In genomic region chr18:9130195-9130594, GRCh38 we compare ENCODE assay signal across 17 cellular contexts. TPM values are rescaled to one million over a fixed set of nuclear protein-coding genes. Genes with fewer than 3 reads are reported as not detected.
DNase-seq lines count a peak whose midpoint lies in the region; ATAC-seq and TF ChIP-seq lines count a peak whose summit lies in the region.
"Had no signal": no experiment of that assay in that cellular context is flagged by ENCODE, and none has a peak within 500 bp of the region (broad histone marks: within the 10 kb centered on the region; RNA-seq: fewer than 3 reads in every experiment).

No MANE protein-coding gene starts in this region.

- peaks cover 66% of the 10 kb centered on the region for H3K36me3 Mint-ChIP-seq in activated CD8-positive, alpha-beta T cell treated with anti-CD3 and anti-CD28 coated beads for 36 hours (ENCODE audit: low read depth)
- peaks cover 63% of the 10 kb centered on the region for H3K36me3 Mint-ChIP-seq in activated CD8-positive, alpha-beta T cell treated with anti-CD3 and anti-CD28 coated beads, Interleukin-2, amount 10 ng/mL, durations not matched to agents 7 days and 5 days (ENCODE audit: low read depth)
- H3K36me3 Mint-ChIP-seq in CD8-positive, alpha-beta T cell, result peaks cover 82% of the 10 kb centered on the region
- H3K36me3 Mint-ChIP-seq in brain, result peaks cover 75% of the 10 kb centered on the region

- DNase-seq in activated CD8-positive, alpha-beta T cell treated with anti-CD3 and anti-CD28 coated beads for 36 hours, result no peak
- no peak for DNase-seq in activated CD8-positive, alpha-beta T cell treated with anti-CD3 and anti-CD28 coated beads, Interleukin-2, amount 10 ng/mL, durations not matched to agents 7 days and 5 days
- DNase-seq in CD8-positive, alpha-beta T cell, result no peak
- no peak for DNase-seq in prostate gland (ENCODE audit: low spot score)
- DNase-seq in left lung, result no peak
- no peak for DNase-seq in AG08396 (ENCODE audit: low spot score)
- DNase-seq: 8988T, DMS53, MG63, NCI-H1092 treated with DMSO at 0.1 percent for 48 hours, NCI-H2081 treated with DMSO at 0.1 percent for 48 hours, NCI-H510A treated with DMSO at 0.1 percent for 48 hours, NCI-H82 had no signal

- ATAC-seq in activated CD8-positive, alpha-beta T cell treated with anti-CD3 and anti-CD28 coated beads for 36 hours, result no peak
- no peak for ATAC-seq in activated CD8-positive, alpha-beta T cell treated with anti-CD3 and anti-CD28 coated beads, Interleukin-2, amount 10 ng/mL, durations not matched to agents 7 days and 5 days
- ATAC-seq in CD8-positive, alpha-beta T cell, result no peak
- no peak for ATAC-seq in left lung
- ATAC-seq: HepG2 had no signal

- intact Hi-C loops in activated CD8-positive, alpha-beta T cell treated with anti-CD3 and anti-CD28 coated beads for 36 hours (cut with micrococcal nuclease), result no loop called here
- intact Hi-C loops in CD8-positive, alpha-beta T cell (cut with DNase I, micrococcal nuclease), result loop anchor here in 1 of 2 experiments (10.0 kb wide), 1 partner anchor 485 kb away; the partner anchor contains the start of gene PPP4R1
- intact Hi-C loops in prostate gland (cut with DNase I) (loop anchor here (10.0 kb wide), 2 partner anchors 205 to 425 kb away; partner anchors contain the start of genes MTCL1 and TWSG1), left lung (cut with DNase I) (no loop called here)

- CTCF ChIA-PET in activated CD8-positive, alpha-beta T cell treated with anti-CD3 and anti-CD28 coated beads for 36 hours (lab: Charles Lee), result interaction anchor here (1.4 kb wide), 1 partner anchor 18 kb away, joined by 3 read pairs; no protein-coding TSS in a partner anchor
- CTCF ChIA-PET in activated CD8-positive, alpha-beta T cell treated with anti-CD3 and anti-CD28 coated beads, Interleukin-2, amount 10 ng/mL, durations not matched to agents 7 days and 5 days (lab: Charles Lee), result no interaction called here
- CTCF ChIA-PET in CD8-positive, alpha-beta T cell (lab: Charles Lee), result no interaction called here

- TF ChIP-seq CTCF in activated CD8-positive, alpha-beta T cell treated with anti-CD3 and anti-CD28 coated beads for 36 hours (IDR thresholded peaks at IDR 0.05), result no peak
- TF ChIP-seq CTCF in CD8-positive, alpha-beta T cell (IDR thresholded peaks at IDR 0.05), result no peak
- TF ChIP-seq CTCF in brain (conservative IDR thresholded peaks at IDR 0.05) (no peak), prostate gland (IDR thresholded peaks at IDR 0.05) (no peak), left lung (IDR thresholded peaks at IDR 0.05) (no peak)

- H3K9ac ChIP-seq in skeletal muscle tissue (ENCODE audit: low read depth in 1 of 3, low read length in 3 of 3), result peak overlapping the region in 1 of 3 donors; percentile 37
- H3K9ac ChIP-seq: BLaER1 treated with 17β-estradiol and CSF1 and Interleukin-3, amounts not matched to agents 10 nM and 100 nM had no signal

- peak overlapping the region; percentile 47 for H3K27ac Mint-ChIP-seq in activated CD8-positive, alpha-beta T cell treated with anti-CD3 and anti-CD28 coated beads for 36 hours
- no peak overlapping the region for H3K27ac Mint-ChIP-seq in activated CD8-positive, alpha-beta T cell treated with anti-CD3 and anti-CD28 coated beads, Interleukin-2, amount 10 ng/mL, durations not matched to agents 7 days and 5 days
- H3K27ac Mint-ChIP-seq in CD8-positive, alpha-beta T cell, result peak overlapping the region; percentile 65
- peak overlapping the region in 3 of 5 experiments; percentile 6 to 13 (median 12) for H3K27ac Mint-ChIP-seq in brain

- no peaks in the 10 kb centered on the region for H3K9me3 Mint-ChIP-seq in activated CD8-positive, alpha-beta T cell treated with anti-CD3 and anti-CD28 coated beads for 36 hours
- H3K9me3 Mint-ChIP-seq in activated CD8-positive, alpha-beta T cell treated with anti-CD3 and anti-CD28 coated beads, Interleukin-2, amount 10 ng/mL, durations not matched to agents 7 days and 5 days (ENCODE audit: insufficient read depth), result no peaks in the 10 kb centered on the region
- no peaks in the 10 kb centered on the region for H3K9me3 Mint-ChIP-seq in CD8-positive, alpha-beta T cell
- H3K9me3 Mint-ChIP-seq in brain, result no peaks in the 10 kb centered on the region

- no peak overlapping the region for H3K4me3 Mint-ChIP-seq in activated CD8-positive, alpha-beta T cell treated with anti-CD3 and anti-CD28 coated beads for 36 hours
- H3K4me3 Mint-ChIP-seq in activated CD8-positive, alpha-beta T cell treated with anti-CD3 and anti-CD28 coated beads, Interleukin-2, amount 10 ng/mL, durations not matched to agents 7 days and 5 days, result no peak overlapping the region
- H3K4me3 Mint-ChIP-seq in CD8-positive, alpha-beta T cell, result no peak overlapping the region
- H3K4me3 Mint-ChIP-seq in brain, result no peak overlapping the region

- H3K4me3 ChIP-seq in CD8-positive, alpha-beta T cell (ENCODE audit: low read depth, low read length), result no peak overlapping the region
- H3K4me3 ChIP-seq in skeletal muscle tissue (ENCODE audit: low read length in 3 of 3) (no peak overlapping the region), prostate gland (no peak overlapping the region), left lung (no peak overlapping the region)
- H3K4me3 ChIP-seq: BLaER1 treated with 17β-estradiol and CSF1 and Interleukin-3, amounts not matched to agents 10 nM and 100 nM; MG63 had no signal

- peaks cover 49% of the 10 kb centered on the region for H3K4me1 Mint-ChIP-seq in activated CD8-positive, alpha-beta T cell treated with anti-CD3 and anti-CD28 coated beads for 36 hours (ENCODE audit: low read depth)
- peaks cover 19% of the 10 kb centered on the region for H3K4me1 Mint-ChIP-seq in activated CD8-positive, alpha-beta T cell treated with anti-CD3 and anti-CD28 coated beads, Interleukin-2, amount 10 ng/mL, durations not matched to agents 7 days and 5 days (ENCODE audit: low read depth)
- peaks cover 65% of the 10 kb centered on the region for H3K4me1 Mint-ChIP-seq in CD8-positive, alpha-beta T cell (ENCODE audit: low read depth)
- peaks cover 46% of the 10 kb centered on the region for H3K4me1 Mint-ChIP-seq in brain

- no peaks in the 10 kb centered on the region for H3K27me3 ChIP-seq in CD8-positive, alpha-beta T cell (ENCODE audit: insufficient read depth, low read length)
- H3K27me3 ChIP-seq in skeletal muscle tissue (ENCODE audit: control insufficient read depth in 3 of 3, insufficient read depth in 3 of 3, low read length in 3 of 3) (no peaks in the 10 kb centered on the region), prostate gland (replicated peaks; ENCODE audit: insufficient read depth) (no peaks in the 10 kb centered on the region), left lung (no peaks in the 10 kb centered on the region)
- H3K27me3 ChIP-seq: BLaER1 treated with 17β-estradiol and CSF1 and Interleukin-3, amounts not matched to agents 10 nM and 100 nM; MG63 had no signal

- H3K27me3 Mint-ChIP-seq in activated CD8-positive, alpha-beta T cell treated with anti-CD3 and anti-CD28 coated beads for 36 hours, result no peaks in the 10 kb centered on the region
- no peaks in the 10 kb centered on the region for H3K27me3 Mint-ChIP-seq in activated CD8-positive, alpha-beta T cell treated with anti-CD3 and anti-CD28 coated beads, Interleukin-2, amount 10 ng/mL, durations not matched to agents 7 days and 5 days (ENCODE audit: low read depth)
- H3K27me3 Mint-ChIP-seq in CD8-positive, alpha-beta T cell (ENCODE audit: low read depth), result no peaks in the 10 kb centered on the region
- no peaks in the 10 kb centered on the region for H3K27me3 Mint-ChIP-seq in brain

- POLR2A ChIA-PET in activated CD8-positive, alpha-beta T cell treated with anti-CD3 and anti-CD28 coated beads for 36 hours (lab: Charles Lee), result interaction anchor here (1.0 to 1.1 kb wide), 2 partner anchors 9 to 34 kb away, joined by 3 read pairs; no protein-coding TSS in a partner anchor
- POLR2A ChIA-PET in activated CD8-positive, alpha-beta T cell treated with anti-CD3 and anti-CD28 coated beads, Interleukin-2, amount 10 ng/mL, durations not matched to agents 7 days and 5 days (lab: Charles Lee), result interaction anchor here (1.0 to 2.0 kb wide), 2 partner anchors 28 to 47 kb away, joined by 4 to 5 read pairs; no protein-coding TSS in a partner anchor
- POLR2A ChIA-PET in CD8-positive, alpha-beta T cell (lab: Charles Lee), result interaction anchor here (2.2 kb wide), 1 partner anchor 12 kb away, joined by 7 read pairs; no protein-coding TSS in a partner anchor

- H3K27ac ChIP-seq in CD8-positive, alpha-beta T cell (ENCODE audit: low read depth, low read length), result no peak overlapping the region
- peak overlapping the region; percentile 34 for H3K27ac ChIP-seq in skeletal muscle tissue (ENCODE audit: low read depth, low read length)
- H3K27ac ChIP-seq in prostate gland, result no peak overlapping the region
- H3K27ac ChIP-seq in left lung, result no peak overlapping the region
- H3K27ac ChIP-seq: BLaER1 treated with 17β-estradiol and CSF1 and Interleukin-3, amounts not matched to agents 10 nM and 100 nM had no signal

- H3K36me3 ChIP-seq in CD8-positive, alpha-beta T cell (ENCODE audit: insufficient read depth, low read length), result peaks cover 31% of the 10 kb centered on the region
- H3K36me3 ChIP-seq in skeletal muscle tissue (ENCODE audit: control insufficient read depth in 3 of 3, insufficient read depth in 3 of 3, low read length in 3 of 3), result peaks cover 9 to 34% (median 16%) of the 10 kb centered on the region in 3 donors
- H3K36me3 ChIP-seq in prostate gland, result peaks cover 0 to 10% of the 10 kb centered on the region in 2 donors
- H3K36me3 ChIP-seq in left lung, result peaks cover 0 to 81% of the 10 kb centered on the region in 2 donors

- H3K4me1 ChIP-seq in CD8-positive, alpha-beta T cell (ENCODE audit: insufficient read depth, low read length), result peaks cover 15% of the 10 kb centered on the region
- H3K4me1 ChIP-seq in skeletal muscle tissue (ENCODE audit: control insufficient read depth in 3 of 3, insufficient read depth in 3 of 3, low read length in 3 of 3) (peaks cover 11 to 24% (median 20%) of the 10 kb centered on the region in 3 donors), prostate gland (replicated peaks) (no peaks in the 10 kb centered on the region), left lung (peaks cover 0 to 34% of the 10 kb centered on the region in 2 donors)

- WGBS in prostate gland, result 81% methylated on average over 4 of the region's 4 CpGs

- no peak for TF ChIP-seq POLR2A in prostate gland (IDR thresholded peaks at IDR 0.05)

- H3K9me3 ChIP-seq in CD8-positive, alpha-beta T cell (ENCODE audit: low read length), result no peaks in the 10 kb centered on the region
- H3K9me3 ChIP-seq in skeletal muscle tissue (ENCODE audit: control insufficient read depth in 3 of 3, low read length in 3 of 3), result no peaks in the 10 kb centered on the region
- no peaks in the 10 kb centered on the region for H3K9me3 ChIP-seq in prostate gland
- H3K9me3 ChIP-seq in left lung, result no peaks in the 10 kb centered on the region
- H3K9me3 ChIP-seq: BLaER1 treated with 17β-estradiol and CSF1 and Interleukin-3, amounts not matched to agents 10 nM and 100 nM; MG63 had no signal

RNA-seq across cellular contexts. Expression of gene ANKRD12, which starts 6.4 kb away (rescaled TPM):
- 10 to 100 TPM; 62.5 to 68.4 TPM for total RNA-seq in activated CD8-positive, alpha-beta T cell treated with anti-CD3 and anti-CD28 coated beads for 36 hours
- 10 to 100 TPM; 60.8 to 68.9 TPM for total RNA-seq in activated CD8-positive, alpha-beta T cell treated with anti-CD3 and anti-CD28 coated beads, Interleukin-2, amount 10 ng/mL, durations not matched to agents 7 days and 5 days
- total RNA-seq in CD8-positive, alpha-beta T cell, result 100 to 1,000 TPM; 167 to 177 TPM
- polyA plus RNA-seq in brain (ENCODE audit: insufficient read depth, low read depth, low replicate concordance), result 1.3 TPM
- total RNA-seq in skeletal muscle tissue (26.1 TPM), prostate gland (10 to 100 TPM; 38.7 to 50.1 TPM), left lung (10 to 100 TPM; 47.6 to 64.3 TPM)

RNA-seq across cellular contexts. Expression of gene NDUFV2, which starts 27.7 kb away (rescaled TPM):
- total RNA-seq in activated CD8-positive, alpha-beta T cell treated with anti-CD3 and anti-CD28 coated beads for 36 hours, result 100 to 1,000 TPM; 324 to 332 TPM
- total RNA-seq in activated CD8-positive, alpha-beta T cell treated with anti-CD3 and anti-CD28 coated beads, Interleukin-2, amount 10 ng/mL, durations not matched to agents 7 days and 5 days, result 100 to 1,000 TPM; 200 to 206 TPM
- total RNA-seq in CD8-positive, alpha-beta T cell, result 100 to 1,000 TPM; 229 to 249 TPM
- polyA plus RNA-seq in brain (ENCODE audit: insufficient read depth, low read depth, low replicate concordance), result 119 TPM
- total RNA-seq in skeletal muscle tissue (124 TPM), prostate gland (100 to 1,000 TPM; 114 to 161 TPM), left lung (100 to 1,000 TPM; 108 to 138 TPM)
